In genomic region chrX:136112781-136113180, GRCh38 we compare ENCODE assay signal across 25 cellular contexts.
"Had no signal": no experiment of that assay in that cellular context is flagged by ENCODE, and none has a peak within 500 bp of the region (broad histone marks: within the 10 kb centered on the region; RNA-seq: fewer than 3 reads in every experiment).

No MANE protein-coding gene starts in this region.

- H3K36me3 ChIP-seq: brain microvascular endothelial cell, right atrium auricular region, tibial nerve, uterus, WERI-Rb-1 had no signal

- H3K27me3 ChIP-seq: brain microvascular endothelial cell, foreskin keratinocyte, right atrium auricular region, tibial nerve, uterus had no signal

- H3K27ac ChIP-seq: brain microvascular endothelial cell, foreskin keratinocyte, psoas muscle, right atrium auricular region, skin epidermis, uterus, WERI-Rb-1 had no signal

- DNase-seq: activated CD4-positive, alpha-beta T cell treated with anti-CD3 and anti-CD28 coated beads, Interleukin-2, amount 10 ng/mL, durations not matched to agents 7 days and 5 days; activated CD4-positive, CD25-positive, alpha-beta regulatory T cell treated with anti-CD3 and anti-CD28 coated beads, Interleukin-2, amount 50 U/mL, for 72 hours; activated CD8-positive, alpha-beta memory T cell treated with anti-CD3 and anti-CD28 coated beads, Interleukin-2, amount 10 ng/mL, durations not matched to agents 7 days and 5 days; activated CD8-positive, alpha-beta T cell treated with anti-CD3 and anti-CD28 coated beads for 36 hours; activated gamma-delta T cell; activated naive CD4-positive, alpha-beta T cell treated with anti-CD3 and anti-CD28 coated beads, Interleukin-2, amount 50 U/mL, for 16 hours; activated naive CD8-positive, alpha-beta T cell treated with anti-CD3 and anti-CD28 coated beads, Interleukin-2, amount 50 U/mL, for 24 hours; activated T-cell treated with anti-CD3 and anti-CD28 coated beads for 4 hours; aorta; brain microvascular endothelial cell; caudate nucleus; effector memory CD4-positive, alpha-beta T cell; foreskin keratinocyte; glutamatergic neuron; islet precursor cell; left colon; psoas muscle; stimulated activated CD4-positive, alpha-beta T cell treated with anti-CD3 and anti-CD28 coated beads, Interleukin-1b, Interleukin-23, amount 100 ng/mL, for 48 hours; T-helper 1 cell; uterus; WERI-Rb-1 had no signal

- H3K4me1 ChIP-seq: foreskin keratinocyte, psoas muscle, right atrium auricular region, tibial nerve, uterus had no signal

- ATAC-seq: activated CD8-positive, alpha-beta memory T cell treated with anti-CD3 and anti-CD28 coated beads, Interleukin-2, amount 10 ng/mL, durations not matched to agents 7 days and 5 days; activated CD8-positive, alpha-beta T cell treated with anti-CD3 and anti-CD28 coated beads for 36 hours; activated naive CD8-positive, alpha-beta T cell treated with anti-CD3 and anti-CD28 coated beads, Interleukin-2, amount 50 U/mL, for 24 hours; foreskin keratinocyte; left colon; natural killer cell treated with Interleukin-12 subunit alpha and Interleukin-12 subunit beta and Interleukin-15 and Interleukin-18, amount 100 ng/mL, for 72 hours; psoas muscle had no signal

- H3K9me3 ChIP-seq: right atrium auricular region, tibial nerve, uterus had no signal

- H3K4me3 ChIP-seq: psoas muscle, right atrium auricular region, skin epidermis, tibial nerve, uterus had no signal
